13 cellular contexts compared by ENCODE assay signal in the genomic region with DNA sequence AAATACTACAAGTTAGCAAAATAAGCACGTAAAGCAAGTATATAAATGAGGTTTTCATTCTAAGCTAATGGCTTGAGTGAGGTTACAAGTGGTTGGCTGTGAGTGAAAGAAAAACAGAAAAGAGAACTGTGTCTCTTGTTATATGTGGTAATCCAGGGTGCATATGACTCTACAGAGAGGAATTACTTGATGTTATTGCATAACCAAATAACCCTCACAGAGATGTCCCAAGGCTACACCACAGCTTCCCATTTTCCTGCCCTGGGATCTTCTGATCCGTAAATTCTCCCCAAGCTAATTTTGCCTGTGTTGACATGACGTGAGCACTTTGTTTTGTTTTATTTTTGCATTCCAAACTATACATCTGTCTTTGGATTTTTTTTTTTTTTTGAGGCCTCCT.
DNase-seq lines count a peak whose midpoint lies in the region; ATAC-seq and TF ChIP-seq lines count a peak whose summit lies in the region.
"Had no signal": no experiment of that assay in that cellular context is flagged by ENCODE, and none has a peak within 500 bp of the region (broad histone marks: within the 10 kb centered on the region; RNA-seq: fewer than 3 reads in every experiment).

No MANE protein-coding gene starts in this region.

- intact Hi-C loops in left ventricle myocardium superior (cut with micrococcal nuclease), result no loop called here

- H3K79me2 ChIP-seq in fibroblast of lung (ENCODE audit: control insufficient read depth, insufficient read depth, low read length), result no peaks in the 10 kb centered on the region

- no peaks in the 10 kb centered on the region for H3K27me3 ChIP-seq in right atrium auricular region
- no peaks in the 10 kb centered on the region for H3K27me3 ChIP-seq in fibroblast of lung (ENCODE audit: control insufficient read depth, insufficient read depth, low read length)
- H3K27me3 ChIP-seq in tibial nerve, result no peaks in the 10 kb centered on the region
- H3K27me3 ChIP-seq: transverse colon had no signal

- DNase-seq in left ventricle myocardium superior, result no peak
- DNase-seq in right atrium auricular region (ENCODE audit: low spot score), result no peak
- DNase-seq in SIG-M5 (lab: John Stamatoyannopoulos, UW), result peak; percentile 65
- peak; percentile 55 to 61 for DNase-seq in fibroblast of lung (ENCODE audit: low read depth in 2 of 2)
- DNase-seq in tibial nerve (ENCODE audit: low spot score in 2 of 2), result no peak
- no peak for DNase-seq in NCI-H345 treated with DMSO at 0.1 percent for 48 hours (lab: John Stamatoyannopoulos, UW; ENCODE audit: unreplicated experiment)
- DNase-seq: activated CD4-positive, alpha-beta T cell treated with anti-CD3 and anti-CD28 coated beads, Interleukin-2, amount 10 ng/mL, durations not matched to agents 24 days and 14 days; kidney; naive thymus-derived CD4-positive, alpha-beta T cell; NCI-H510A treated with DMSO at 0.1 percent for 48 hours; transverse colon had no signal

- ATAC-seq in left ventricle myocardium superior (peak; percentile 28), GM18502 (IDR thresholded peaks at IDR 0.05; ENCODE audit: poor library complexity, unreplicated experiment) (no peak), GM21723 (IDR thresholded peaks at IDR 0.05; ENCODE audit: unreplicated experiment) (no peak)
- ATAC-seq: naive thymus-derived CD4-positive, alpha-beta T cell had no signal

- no peak overlapping the region for H3K9ac ChIP-seq in fibroblast of lung (ENCODE audit: insufficient read depth, low read length)

- H2AFZ ChIP-seq in fibroblast of lung (ENCODE audit: low read length), result no peak overlapping the region

- no peaks in the 10 kb centered on the region for H3K36me3 ChIP-seq in right atrium auricular region
- no peaks in the 10 kb centered on the region for H3K36me3 ChIP-seq in fibroblast of lung (ENCODE audit: control insufficient read depth, insufficient read depth, low read length)
- H3K36me3 ChIP-seq in tibial nerve, result no peaks in the 10 kb centered on the region
- H3K36me3 ChIP-seq: transverse colon had no signal

- no peak overlapping the region for H3K27ac ChIP-seq in right atrium auricular region
- no peak overlapping the region for H3K27ac ChIP-seq in fibroblast of lung (ENCODE audit: insufficient read depth, low read length)
- H3K27ac ChIP-seq in tibial nerve, result no peak overlapping the region
- H3K27ac ChIP-seq: transverse colon had no signal

- H3K4me3 ChIP-seq in right atrium auricular region, result no peak overlapping the region
- H3K4me3 ChIP-seq in fibroblast of lung (replicated peaks in 1 of 4; ENCODE audit: control extremely low read depth in 1 of 4, insufficient read depth in 1 of 4, low read depth in 3 of 4, low read length in 4 of 4), result no peak overlapping the region
- H3K4me3 ChIP-seq in tibial nerve, result no peak overlapping the region
- H3K4me3 ChIP-seq: transverse colon had no signal

- WGBS in tibial nerve, 2 donors, result 57 to 69% methylated on average over 3 of the region's 3 CpGs

- no peaks in the 10 kb centered on the region for H3K4me1 ChIP-seq in right atrium auricular region
- H3K4me1 ChIP-seq in fibroblast of lung (ENCODE audit: control insufficient read depth, extremely low read depth, insufficient read depth, low read length), result no peaks in the 10 kb centered on the region
- H3K4me1 ChIP-seq in tibial nerve, result no peaks in the 10 kb centered on the region
- H3K4me1 ChIP-seq: transverse colon had no signal

- H3K9me3 ChIP-seq in right atrium auricular region, result peaks cover 0 to 4% of the 10 kb centered on the region in 2 donors
- no peaks in the 10 kb centered on the region for H3K9me3 ChIP-seq in fibroblast of lung (ENCODE audit: control insufficient read depth, insufficient read depth, low read depth, low read length)
- H3K9me3 ChIP-seq in tibial nerve, result no peaks in the 10 kb centered on the region
- H3K9me3 ChIP-seq: transverse colon had no signal

- TF ChIP-seq CTCF in right atrium auricular region (IDR thresholded peaks at IDR 0.05) (no peak), fibroblast of lung (conservative IDR thresholded peaks at IDR 0.05 in 1 of 2, IDR thresholded peaks at IDR 0.05 in 1 of 2; ENCODE audit: low read depth in 1 of 2, low read length in 2 of 2) (no peak), tibial nerve (IDR thresholded peaks at IDR 0.05) (no peak)

- no peaks in the 10 kb centered on the region for H4K20me1 ChIP-seq in fibroblast of lung (ENCODE audit: control insufficient read depth, extremely low read depth, insufficient read depth, low read length)

- H3K4me2 ChIP-seq in fibroblast of lung (ENCODE audit: extremely low read depth, insufficient read depth, low read length), result no peak overlapping the region

- TF ChIP-seq EP300 in tibial nerve (IDR thresholded peaks at IDR 0.05), result peak in 1 of 2 donors; percentile 55

- no peak for TF ChIP-seq POLR2A in tibial nerve (IDR thresholded peaks at IDR 0.05)

Comparison
In these comparisons a context has a peak if more than half of its experiments do, and no peak if none do; other contexts are left out.
1. DNase-seq: peak in SIG-M5 (single experiment) and fibroblast of lung (2 of 2); none in left ventricle myocardium superior (single experiment), right atrium auricular region (single experiment), tibial nerve (0 of 2) and NCI-H345 treated with DMSO at 0.1 percent for 48 hours (single experiment).